7 cellular contexts compared by ENCODE assay signal in genomic region chr11:75398906-75399305, GRCh38. TPM values are rescaled to one million over a fixed set of nuclear protein-coding genes. Genes with fewer than 3 reads are reported as not detected.
DNase-seq lines count a peak whose midpoint lies in the region; ATAC-seq and TF ChIP-seq lines count a peak whose summit lies in the region.

No MANE protein-coding gene starts in this region.

- peaks cover 46% of the 10 kb centered on the region for H3K36me3 ChIP-seq in DOHH2 (ENCODE audit: control insufficient read depth, low read length)
- H3K36me3 ChIP-seq in neutrophil = peaks cover 32% of the 10 kb centered on the region

- no peak for DNase-seq in activated T-helper 2 cell treated with anti-CD3 and anti-CD28 coated beads, Interferon-gamma antibody, Interleukin-2, Interleukin-4, amounts not matched to agents 10 μg/mL and 5 μg/mL and 100 μg/mL, durations not matched to agents 14 hours and 24 hours and 36 hours (ENCODE audit: low spot score)
- DNase-seq in stimulated activated CD4-positive, alpha-beta T cell treated with anti-CD3 and anti-CD28 coated beads, Interleukin-1b, Interleukin-23, amount 100 ng/mL, for 48 hours = no peak
- DNase-seq in effector CD4-positive, alpha-beta T cell = no peak
- DNase-seq in C1 segment of cervical spinal cord (lab: John Stamatoyannopoulos, UW) = no peak

- H3K4me3 ChIP-seq in DOHH2 (ENCODE audit: low read length) = peak overlapping the region; percentile 81
- peak overlapping the region; percentile 68 to 90 for H3K4me3 ChIP-seq in neutrophil (ENCODE audit: low read depth in 1 of 2, low read length in 1 of 2)

- TF ChIP-seq CTCF in DOHH2 (IDR thresholded peaks at IDR 0.05; ENCODE audit: low read depth, low read length, poor library complexity, severe bottlenecking) = no peak
- TF ChIP-seq CTCF in neutrophil (IDR thresholded peaks at IDR 0.05) = no peak

- intact Hi-C loops in activated T-helper 2 cell treated with anti-CD3 and anti-CD28 coated beads, Interferon-gamma antibody, Interleukin-2, Interleukin-4, amounts not matched to agents 10 μg/mL and 5 μg/mL and 100 μg/mL, durations not matched to agents 14 hours and 24 hours and 36 hours (cut with micrococcal nuclease) = no loop called here

- H3K4me1 ChIP-seq in DOHH2 (ENCODE audit: control insufficient read depth, low read length) = peaks cover 34% of the 10 kb centered on the region
- H3K4me1 ChIP-seq in neutrophil (ENCODE audit: control insufficient read depth in 1 of 2, insufficient read depth in 1 of 2, low read depth in 1 of 2, low read length in 1 of 2) = peaks cover 19 to 20% of the 10 kb centered on the region in 2 experiments

- no peaks in the 10 kb centered on the region for H3K9me3 Mint-ChIP-seq in activated T-helper 2 cell treated with anti-CD3 and anti-CD28 coated beads, Interferon-gamma antibody, Interleukin-2, Interleukin-4, amounts not matched to agents 10 μg/mL and 5 μg/mL and 100 μg/mL, durations not matched to agents 14 hours and 24 hours and 36 hours

- H3K27ac ChIP-seq in DOHH2 (ENCODE audit: low read depth, low read length) (no peak overlapping the region), neutrophil (peak overlapping the region; percentile 90)

- peak overlapping the region; percentile 61 for H3K4me2 ChIP-seq in DOHH2 (ENCODE audit: low read length)

- H3K27me3 ChIP-seq in DOHH2 (ENCODE audit: control insufficient read depth, low read length) (peaks cover 15% of the 10 kb centered on the region), neutrophil (no peaks in the 10 kb centered on the region)

- H3K9me3 ChIP-seq in DOHH2 (ENCODE audit: control insufficient read depth, insufficient read depth, low read length) (no peaks in the 10 kb centered on the region), neutrophil (no peaks in the 10 kb centered on the region)

- peaks cover 33% of the 10 kb centered on the region for H3K4me1 Mint-ChIP-seq in activated T-helper 2 cell treated with anti-CD3 and anti-CD28 coated beads, Interferon-gamma antibody, Interleukin-2, Interleukin-4, amounts not matched to agents 10 μg/mL and 5 μg/mL and 100 μg/mL, durations not matched to agents 14 hours and 24 hours and 36 hours (ENCODE audit: low read depth)

- H4K20me1 ChIP-seq in DOHH2 (ENCODE audit: control insufficient read depth, insufficient read depth, low read depth, low read length) = peaks cover 40% of the 10 kb centered on the region

- peak; percentile 5 for ATAC-seq in HG02885 (IDR thresholded peaks at IDR 0.05; ENCODE audit: poor library complexity, unreplicated experiment)

- H3K4me3 Mint-ChIP-seq in activated T-helper 2 cell treated with anti-CD3 and anti-CD28 coated beads, Interferon-gamma antibody, Interleukin-2, Interleukin-4, amounts not matched to agents 10 μg/mL and 5 μg/mL and 100 μg/mL, durations not matched to agents 14 hours and 24 hours and 36 hours (ENCODE audit: low read depth) = peak overlapping the region; percentile 98

- H3K36me3 Mint-ChIP-seq in activated T-helper 2 cell treated with anti-CD3 and anti-CD28 coated beads, Interferon-gamma antibody, Interleukin-2, Interleukin-4, amounts not matched to agents 10 μg/mL and 5 μg/mL and 100 μg/mL, durations not matched to agents 14 hours and 24 hours and 36 hours (ENCODE audit: low read depth) = peaks cover 47% of the 10 kb centered on the region

- peaks cover 5% of the 10 kb centered on the region for H3K27me3 Mint-ChIP-seq in activated T-helper 2 cell treated with anti-CD3 and anti-CD28 coated beads, Interferon-gamma antibody, Interleukin-2, Interleukin-4, amounts not matched to agents 10 μg/mL and 5 μg/mL and 100 μg/mL, durations not matched to agents 14 hours and 24 hours and 36 hours (ENCODE audit: low read depth)

- H3K9me2 ChIP-seq in DOHH2 (replicated peaks; ENCODE audit: control insufficient read depth, low read length) = no peaks in the 10 kb centered on the region

- peak overlapping the region; percentile 98 for H3K27ac Mint-ChIP-seq in activated T-helper 2 cell treated with anti-CD3 and anti-CD28 coated beads, Interferon-gamma antibody, Interleukin-2, Interleukin-4, amounts not matched to agents 10 μg/mL and 5 μg/mL and 100 μg/mL, durations not matched to agents 14 hours and 24 hours and 36 hours

- peaks cover 42% of the 10 kb centered on the region for H3F3A ChIP-seq in DOHH2 (ENCODE audit: control insufficient read depth, insufficient read depth)

- peaks cover 50% of the 10 kb centered on the region for H3K79me2 ChIP-seq in DOHH2 (ENCODE audit: control insufficient read depth, low read length)

RNA-seq across cellular contexts. Expression of gene RPS3, which starts 0.4 kb away (rescaled TPM):
- 3,460 and 3,552 TPM in 2 replicates for total RNA-seq in activated T-helper 2 cell treated with anti-CD3 and anti-CD28 coated beads, Interferon-gamma antibody, Interleukin-2, Interleukin-4, amounts not matched to agents 10 μg/mL and 5 μg/mL and 100 μg/mL, durations not matched to agents 14 hours and 24 hours and 36 hours

RNA-seq across cellular contexts. Expression of gene KLHL35, which starts 34.1 kb away (rescaled TPM):
- total RNA-seq in activated T-helper 2 cell treated with anti-CD3 and anti-CD28 coated beads, Interferon-gamma antibody, Interleukin-2, Interleukin-4, amounts not matched to agents 10 μg/mL and 5 μg/mL and 100 μg/mL, durations not matched to agents 14 hours and 24 hours and 36 hours = 0.87 and 1.6 TPM in 2 replicates

RNA-seq across cellular contexts. Expression of gene ARRB1, which starts 47.4 kb away (rescaled TPM):
- total RNA-seq in activated T-helper 2 cell treated with anti-CD3 and anti-CD28 coated beads, Interferon-gamma antibody, Interleukin-2, Interleukin-4, amounts not matched to agents 10 μg/mL and 5 μg/mL and 100 μg/mL, durations not matched to agents 14 hours and 24 hours and 36 hours = 15.1 and 19.3 TPM in 2 replicates
